ENCODE assay signal across 9 cellular contexts in the genomic region with DNA sequence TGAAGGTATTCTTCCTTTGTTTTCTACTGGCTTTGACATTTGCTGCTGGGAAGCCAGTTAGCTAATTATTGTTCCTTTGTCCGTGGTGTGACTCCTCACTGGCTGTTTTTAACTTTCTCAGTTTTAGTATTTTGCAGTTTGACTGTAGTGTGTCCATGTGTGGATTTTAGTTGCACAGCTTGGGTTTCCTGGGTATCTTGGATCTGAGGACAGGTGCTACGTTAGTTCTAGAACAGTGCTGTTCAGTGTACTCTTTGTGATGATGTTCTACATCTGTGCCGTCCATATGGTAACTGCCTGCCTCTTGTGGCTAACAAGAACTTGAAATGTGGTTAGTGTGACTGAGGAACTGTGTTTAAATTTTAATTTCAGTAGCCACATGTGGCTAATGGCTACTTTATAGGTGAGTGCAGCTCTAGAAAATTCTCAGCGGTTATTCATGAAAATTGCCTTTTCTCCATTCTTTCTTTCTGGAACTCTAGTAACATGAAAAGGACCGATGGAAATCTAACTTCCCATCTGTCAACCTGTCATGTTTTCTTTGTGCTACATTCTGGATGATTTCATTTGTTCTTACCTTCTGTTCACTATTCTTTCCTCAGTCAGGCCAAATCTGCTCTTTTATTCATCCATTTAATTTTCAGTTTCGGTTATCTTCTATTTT. TPM values are rescaled to one million over a fixed set of nuclear protein-coding genes. Genes with fewer than 3 reads are reported as not detected.
DNase-seq lines count a peak whose midpoint lies in the region; ATAC-seq and TF ChIP-seq lines count a peak whose summit lies in the region.
"Had no signal": no experiment of that assay in that cellular context is flagged by ENCODE, and none has a peak within 500 bp of the region (broad histone marks: within the 10 kb centered on the region; RNA-seq: fewer than 3 reads in every experiment).

No MANE protein-coding gene starts in this region.

- H3K27me3 Mint-ChIP-seq in CD4-positive, alpha-beta memory T cell: no peaks in the 10 kb centered on the region

- no peaks in the 10 kb centered on the region for H3K9me3 ChIP-seq in CD4-positive, alpha-beta memory T cell (ENCODE audit: control insufficient read depth in 1 of 2, low read length in 2 of 2)

- H3K36me3 ChIP-seq in CD4-positive, alpha-beta memory T cell (ENCODE audit: insufficient read depth, low read length): no peaks in the 10 kb centered on the region

- peaks cover 49% of the 10 kb centered on the region for H3K4me1 ChIP-seq in CD4-positive, alpha-beta memory T cell (ENCODE audit: insufficient read depth, low read length)

- intact Hi-C loops in CD4-positive, alpha-beta memory T cell (cut with micrococcal nuclease): no loop called here
- intact Hi-C loops in sciatic nerve (cut with DNase I): no loop called here
- intact Hi-C loops in Right ventricle myocardium superior (cut with DNase I): no loop called here

- no peaks in the 10 kb centered on the region for H3K9me3 Mint-ChIP-seq in CD4-positive, alpha-beta memory T cell

- no peak for DNase-seq in CD4-positive, alpha-beta memory T cell
- peak; percentile 45 for DNase-seq in GM20000 (ENCODE audit: low spot score)
- DNase-seq in sciatic nerve (ENCODE audit: low spot score): no peak
- no peak for DNase-seq in activated CD8-positive, alpha-beta memory T cell treated with anti-CD3 and anti-CD28 coated beads, Interleukin-2, amount 50 U/mL, for 48 hours
- no peak for DNase-seq in NCI-H187 (lab: John Stamatoyannopoulos, UW)
- DNase-seq in Right ventricle myocardium superior: no peak

- POLR2A ChIA-PET in CD4-positive, alpha-beta memory T cell (lab: Charles Lee; ENCODE audit: partially characterized antibody): no interaction called here

- H3K4me1 Mint-ChIP-seq in CD4-positive, alpha-beta memory T cell: peaks cover 37 to 65% (median 53%) of the 10 kb centered on the region in 4 donors

- peaks cover 2 to 12% of the 10 kb centered on the region in 2 donors for H3K36me3 Mint-ChIP-seq in CD4-positive, alpha-beta memory T cell

- no peak overlapping the region for H3K4me3 ChIP-seq in CD4-positive, alpha-beta memory T cell (ENCODE audit: low read length in 2 of 2)
- H3K4me3 ChIP-seq: lung had no signal

- TF ChIP-seq CTCF in GM20000 (IDR thresholded peaks at IDR 0.05; ENCODE audit: extremely low read depth, missing control alignments): no peak

- ATAC-seq in HG03457 (IDR thresholded peaks at IDR 0.05; ENCODE audit: unreplicated experiment) (peak; percentile 76), sciatic nerve (no peak), Right ventricle myocardium superior (ENCODE audit: poor library complexity) (no peak)

- H3K27ac Mint-ChIP-seq in CD4-positive, alpha-beta memory T cell: peak overlapping the region in 4 of 7 donors; percentile 4 to 38 (median 13)

- H3K4me3 Mint-ChIP-seq in CD4-positive, alpha-beta memory T cell: peak overlapping the region in 5 of 8 donors; percentile 18 to 49 (median 42)

- H3K27ac ChIP-seq in CD4-positive, alpha-beta memory T cell (ENCODE audit: low read depth, low read length): no peak overlapping the region
- peak overlapping the region; percentile 84 for H3K27ac ChIP-seq in cingulate gyrus (ENCODE audit: low read depth, low read length)

- H3K27me3 ChIP-seq in CD4-positive, alpha-beta memory T cell (ENCODE audit: insufficient read depth, low read length): no peaks in the 10 kb centered on the region

- CTCF ChIA-PET in CD4-positive, alpha-beta memory T cell (lab: Charles Lee; ENCODE audit: partially characterized antibody): interaction anchor here (1.6 to 1.9 kb wide), 2 partner anchors 43 to 74 kb away, joined by 6 read pairs; no protein-coding TSS in a partner anchor

RNA-seq across cellular contexts. Expression of gene SNX9, which starts 7.4 kb away (rescaled TPM):
- total RNA-seq in CD4-positive, alpha-beta memory T cell: 10 to 100 TPM; 21.5 to 21.9 TPM
- 10 to 100 TPM; 12.9 to 19.4 TPM for polyA plus RNA-seq in CD4-positive, alpha-beta memory T cell
- total RNA-seq in sciatic nerve (78.1 TPM), Right ventricle myocardium superior (34.4 TPM)
